19 cellular contexts compared by ENCODE assay signal in the genomic region with DNA sequence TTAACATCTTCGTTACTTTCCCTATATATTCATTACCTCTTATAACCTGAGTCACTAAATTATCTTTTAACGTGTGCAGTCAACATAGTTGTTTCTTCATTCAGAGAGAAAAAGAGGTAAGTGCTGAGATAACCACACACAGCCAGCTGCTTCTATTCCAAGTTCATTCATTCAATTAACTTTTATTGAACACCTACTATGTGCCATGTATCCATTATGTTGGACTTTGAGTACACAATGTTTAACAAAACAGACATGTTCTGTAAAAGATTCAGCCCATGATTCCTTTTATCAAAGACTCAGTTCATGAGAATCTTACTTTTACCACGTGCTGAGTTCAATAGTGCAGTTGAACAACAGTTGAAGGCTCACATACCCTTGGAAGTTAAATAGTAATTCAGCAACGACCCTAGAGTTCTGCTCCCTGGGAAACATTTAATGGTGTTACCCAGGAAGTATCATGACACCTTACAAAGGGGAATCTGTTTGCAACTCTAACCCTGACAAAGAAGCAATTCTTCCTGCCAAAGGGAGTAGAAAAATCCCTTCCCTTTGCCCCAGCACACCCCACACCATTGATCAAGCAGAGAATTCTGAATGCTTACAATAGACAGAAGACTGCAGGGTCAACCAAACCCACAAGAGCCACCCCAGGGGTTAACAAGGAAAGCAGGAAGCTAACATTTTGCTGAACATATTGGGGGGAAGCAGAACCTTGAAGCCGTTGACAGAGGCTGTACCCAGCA.
DNase-seq lines count a peak whose midpoint lies in the region; FAIRE-seq and TF ChIP-seq lines count a peak whose summit lies in the region.
"Had no signal": no experiment of that assay in that cellular context is flagged by ENCODE, and none has a peak within 500 bp of the region (broad histone marks: within the 10 kb centered on the region; RNA-seq: fewer than 3 reads in every experiment).

No MANE protein-coding gene starts in this region.

- in situ Hi-C loops in GM13977 (cut with MboI; ENCODE audit: low pct_unique_long_range_greater_than_20kb, low sequenced_read_pairs, unreplicated experiment): no loop called here

- H3K9ac ChIP-seq in HUES48 (ENCODE audit: low read depth, low read length) (no peak overlapping the region), H1 (replicated peaks in 1 of 4; ENCODE audit: extremely low read depth in 1 of 4, low read depth in 3 of 4, low read length in 3 of 4) (no peak overlapping the region), mesendoderm (ENCODE audit: low read length) (no peak overlapping the region)

- no peak overlapping the region for H3K14ac ChIP-seq in H1 (ENCODE audit: insufficient read length)

- no peak overlapping the region for H3K27ac Mint-ChIP-seq in immature natural killer cell

- DNase-seq in H1 (ENCODE audit: low read depth in 1 of 2, low spot score in 2 of 2) (no peak), mesendoderm (no peak), retina (peak; percentile 13), KG1 (lab: John Stamatoyannopoulos, UW) (no peak), immature natural killer cell (no peak), GM13977 (ENCODE audit: low spot score) (no peak)
- DNase-seq: ACHN, Caco-2, DMS53, NCI-H1436, NCI-H2081, NCI-H748 treated with DMSO at 0.1 percent for 48 hours, PC-3 had no signal

- H3K79me2 ChIP-seq in H1 (ENCODE audit: control insufficient read depth in 1 of 2, insufficient read depth in 2 of 2, low read length in 2 of 2) (no peaks in the 10 kb centered on the region), mesendoderm (ENCODE audit: control insufficient read depth, insufficient read depth, low read length) (no peaks in the 10 kb centered on the region)

- H3K36me3 ChIP-seq in HUES48 (ENCODE audit: control insufficient read depth, insufficient read depth, low read length) (peaks cover 7% of the 10 kb centered on the region), H1 (ENCODE audit: control insufficient read depth in 2 of 4, insufficient read depth in 4 of 4, low read length in 3 of 4) (peaks cover 0 to 3% (median 0%) of the 10 kb centered on the region in 4 experiments; a peak in 1 of 8 replicates), mesendoderm (ENCODE audit: control insufficient read depth, insufficient read depth, low read length) (no peaks in the 10 kb centered on the region)
- H3K36me3 ChIP-seq: SJSA1 had no signal

- H3K23me2 ChIP-seq in H1 (ENCODE audit: low read depth, low read length): no peaks in the 10 kb centered on the region

- H3K9me3 ChIP-seq in HUES48 (ENCODE audit: control insufficient read depth, insufficient read depth, low read length): no peaks in the 10 kb centered on the region
- H3K9me3 ChIP-seq in H1 (ENCODE audit: insufficient read depth in 2 of 2, low read depth in 1 of 2, low read length in 1 of 2): no peaks in the 10 kb centered on the region
- H3K9me3 ChIP-seq: Caco-2, SJSA1 had no signal

- TF ChIP-seq POLR2A in H1 (IDR thresholded peaks at IDR 0.05; ENCODE audit: control extremely low read depth in 1 of 2, low read depth in 2 of 2, low read length in 2 of 2): no peak

- no peak overlapping the region for H2AK5ac ChIP-seq in H1 (ENCODE audit: low read depth, low read length)
- H2AK5ac ChIP-seq in mesendoderm (ENCODE audit: low read length): no peak overlapping the region

- no peak overlapping the region for H2BK12ac ChIP-seq in H1 (ENCODE audit: low read depth, low read length)

- H2AFZ ChIP-seq in H1 (ENCODE audit: low read length): no peak overlapping the region

- CTCF ChIA-PET in H1 (lab: Charles Lee; ENCODE audit: partially characterized antibody): interaction anchor here (1.1 kb wide), 2 partner anchors 9 to 468 kb away, joined by 3 read pairs; no protein-coding TSS in a partner anchor

- H3K27ac ChIP-seq in HUES48 (ENCODE audit: low read depth, low read length) (peak overlapping the region; percentile 2), H1 (ENCODE audit: low read depth, low read length) (no peak overlapping the region), mesendoderm (ENCODE audit: low read depth, low read length) (no peak overlapping the region)
- H3K27ac ChIP-seq: HL-60, SJSA1 had no signal

- H3K9me3 Mint-ChIP-seq in immature natural killer cell: peaks cover 0 to 9% (median 1%) of the 10 kb centered on the region in 6 donors

- H3K4me1 ChIP-seq in HUES48 (ENCODE audit: control insufficient read depth, insufficient read depth, low read length): peaks cover 7% of the 10 kb centered on the region
- H3K4me1 ChIP-seq in H1 (replicated peaks in 1 of 4; ENCODE audit: control insufficient read depth in 3 of 4, insufficient read depth in 4 of 4, low read length in 3 of 4): peaks cover 0 to 4% (median 0%) of the 10 kb centered on the region in 4 experiments; a peak in 1 of 7 replicates
- H3K4me1 ChIP-seq in mesendoderm (ENCODE audit: control insufficient read depth, low read depth, low read length): no peaks in the 10 kb centered on the region
- H3K4me1 ChIP-seq: Caco-2, SJSA1 had no signal

- H3K4me3 ChIP-seq in HUES48 (ENCODE audit: low read depth, low read length): no peak overlapping the region
- no peak overlapping the region for H3K4me3 ChIP-seq in H1 (ENCODE audit: extremely low read depth in 1 of 4, insufficient read depth in 2 of 4, low read depth in 3 of 4, low read length in 4 of 4)
- H3K4me3 ChIP-seq in mesendoderm (ENCODE audit: low read length): no peak overlapping the region
- H3K4me3 ChIP-seq: K562, SJSA1 had no signal

- H2BK20ac ChIP-seq in H1 (ENCODE audit: low read length): no peak overlapping the region

- no peak overlapping the region for H3K4ac ChIP-seq in H1 (replicated peaks; ENCODE audit: insufficient read length, low read depth, low read length)
- no peak overlapping the region for H3K4ac ChIP-seq in mesendoderm (ENCODE audit: low read depth, low read length)

- H3K56ac ChIP-seq in H1 (replicated peaks; ENCODE audit: insufficient read length, low read depth, low read length): no peak overlapping the region
- no peak overlapping the region for H3K56ac ChIP-seq in mesendoderm (ENCODE audit: low read length)

- H3K4me3 Mint-ChIP-seq in immature natural killer cell: no peak overlapping the region

- no peaks in the 10 kb centered on the region for H4K20me1 ChIP-seq in H1 (replicated peaks in 1 of 2; ENCODE audit: control insufficient read depth in 1 of 2, insufficient read depth in 2 of 2, low read length in 2 of 2)

- H2BK5ac ChIP-seq in H1 (ENCODE audit: low read depth, low read length): no peak overlapping the region
- no peak overlapping the region for H2BK5ac ChIP-seq in mesendoderm (ENCODE audit: low read length)

- POLR2A ChIA-PET in H1 (lab: Charles Lee; ENCODE audit: partially characterized antibody): no interaction called here

- no peak for TF ChIP-seq RAD21 in H1 (IDR thresholded peaks at IDR 0.05 in 1 of 2, conservative IDR thresholded peaks at IDR 0.05 in 1 of 2; ENCODE audit: low read depth in 2 of 2, low read length in 2 of 2)

- H2BK120ac ChIP-seq in H1 (replicated peaks; ENCODE audit: low read depth, low read length) (no peak overlapping the region), mesendoderm (ENCODE audit: low read depth, low read length) (no peak overlapping the region)

- WGBS in H1 (ENCODE audit: extremely low coverage in 1 of 2, insufficient coverage in 1 of 2, insufficient read length in 1 of 2, insufficient replicate concordance in 2 of 2, low coverage in 1 of 2, low lambda C conversion rate in 2 of 2, missing lambda C conversion rate in 1 of 2), 2 experiments: 74 to 100% methylated on average over 1 to 5 of the region's 5 CpGs
- WGBS in mesendoderm (ENCODE audit: extremely low coverage, insufficient coverage, low lambda C conversion rate): 100% methylated on average over 2 of the region's 5 CpGs

- H3K36me3 Mint-ChIP-seq in immature natural killer cell: no peaks in the 10 kb centered on the region

- H4K91ac ChIP-seq in H1 (replicated peaks; ENCODE audit: insufficient read length, low read length): no peak overlapping the region

- H4K5ac ChIP-seq in H1 (ENCODE audit: insufficient read length, low read depth, low read length) (no peak overlapping the region), mesendoderm (ENCODE audit: low read length) (no peak overlapping the region)

- no peak for FAIRE-seq in H1 (lab: Jason Lieb, UNC)
- FAIRE-seq: GM19239, HTR-8/SVneo, K562 had no signal

- peaks cover 0 to 4% (median 1%) of the 10 kb centered on the region in 3 donors for H3K27me3 Mint-ChIP-seq in immature natural killer cell (ENCODE audit: low read depth in 3 of 3)

- H3K27me3 ChIP-seq in HUES48 (ENCODE audit: control insufficient read depth, insufficient read depth, low read length) (no peaks in the 10 kb centered on the region), H1 (replicated peaks in 1 of 4; ENCODE audit: control insufficient read depth in 3 of 4, extremely low read depth in 1 of 4, insufficient read depth in 3 of 4, low read length in 3 of 4) (no peaks in the 10 kb centered on the region), mesendoderm (ENCODE audit: insufficient read depth, low read length, poor library complexity) (no peaks in the 10 kb centered on the region)
- H3K27me3 ChIP-seq: SJSA1 had no signal

- H4K8ac ChIP-seq in H1 (ENCODE audit: extremely low read depth, insufficient read depth, low read length) (no peak overlapping the region), mesendoderm (ENCODE audit: low read depth, low read length) (no peak overlapping the region)

- no peak overlapping the region for H3K18ac ChIP-seq in H1 (ENCODE audit: extremely low read depth, low read length)
- peak overlapping the region; percentile 75 for H3K18ac ChIP-seq in mesendoderm (ENCODE audit: low read length)

- H3K79me1 ChIP-seq in H1 (ENCODE audit: low read depth, low read length): no peaks in the 10 kb centered on the region
- no peaks in the 10 kb centered on the region for H3K79me1 ChIP-seq in mesendoderm (ENCODE audit: low read length)

- H3K4me2 ChIP-seq in H1 (ENCODE audit: insufficient read depth in 1 of 2, low read depth in 2 of 2, low read length in 2 of 2) (no peak overlapping the region), mesendoderm (ENCODE audit: low read length) (no peak overlapping the region)

- TF ChIP-seq CTCF in H1 (IDR thresholded peaks at IDR 0.05; ENCODE audit: control extremely low read depth in 1 of 3, insufficient read depth in 1 of 3, low read depth in 1 of 3, low read length in 3 of 3): no peak
- TF ChIP-seq CTCF in GM13977 (IDR thresholded peaks at IDR 0.05; ENCODE audit: extremely low read depth, insufficient read depth, missing control alignments): no peak

- no peak for TF ChIP-seq EP300 in H1 (IDR thresholded peaks at IDR 0.05; ENCODE audit: borderline replicate concordance in 1 of 2, low read depth in 2 of 2, low read length in 2 of 2)

- H3K23ac ChIP-seq in H1 (ENCODE audit: insufficient read length) (no peak overlapping the region), mesendoderm (ENCODE audit: low read length) (no peak overlapping the region)

- H2BK15ac ChIP-seq in H1 (ENCODE audit: low read length) (no peak overlapping the region), mesendoderm (replicated peaks; ENCODE audit: low read depth) (no peak overlapping the region)

- no peaks in the 10 kb centered on the region for H3K4me1 Mint-ChIP-seq in immature natural killer cell

TF ChIP-seq in H1, 55 proteins besides CTCF, POLR2A, EP300 and RAD21 (continues in another document):
- TF ChIP-seq RFX5 (IDR thresholded peaks at IDR 0.05; ENCODE audit: borderline replicate concordance, low read depth, low read length): no peak
- TF ChIP-seq KDM5A (IDR thresholded peaks at IDR 0.05; ENCODE audit: low read length): no peak
- TF ChIP-seq SIRT6 (IDR thresholded peaks at IDR 0.05; ENCODE audit: low read length): no peak
